In the genomic region with DNA sequence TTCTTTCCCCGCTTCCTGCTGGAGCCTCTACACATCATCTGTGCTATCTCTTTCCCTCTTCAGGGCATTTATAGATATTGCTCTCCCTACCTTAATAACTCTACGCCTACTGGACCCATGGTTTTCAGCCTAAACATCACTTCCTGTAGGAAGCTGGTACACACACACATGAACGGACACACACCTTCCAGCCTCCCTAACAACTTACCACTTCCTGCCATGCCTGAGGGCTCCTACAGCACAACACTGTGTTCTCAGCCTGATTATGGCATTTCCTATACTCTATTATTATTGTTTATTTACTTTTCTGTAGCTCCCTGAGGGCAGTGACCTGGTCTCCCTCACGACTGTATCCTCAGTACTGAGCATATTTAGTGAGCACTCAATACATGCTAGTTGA, we compare ENCODE assay signal across 11 cellular contexts.
DNase-seq lines count a peak whose midpoint lies in the region; ATAC-seq, FAIRE-seq and TF ChIP-seq lines count a peak whose summit lies in the region.
"Had no signal": no experiment of that assay in that cellular context is flagged by ENCODE, and none has a peak within 500 bp of the region (broad histone marks: within the 10 kb centered on the region; RNA-seq: fewer than 3 reads in every experiment).

No MANE protein-coding gene starts in this region.

- in situ Hi-C loops in HepG2 (cut with HindIII; ENCODE audit: extremely low pct_ligation_motif_present, low pct_unique_long_range_greater_than_20kb): no loop called here

- DNase-seq in activated naive CD4-positive, alpha-beta T cell treated with anti-CD3 and anti-CD28 coated beads, Interleukin-2, amount 50 U/mL, for 16 hours: no peak
- peak; percentile 52 for DNase-seq in NCI-H226
- DNase-seq in central memory CD4-positive, alpha-beta T cell: peak; percentile 39
- no peak for DNase-seq in HepG2 (ENCODE audit: low spot score)
- DNase-seq in D721Med (ENCODE audit: insufficient read length, low spot score): no peak
- no peak for DNase-seq in SHP77 (lab: John Stamatoyannopoulos, UW)
- no peak for DNase-seq in NOMO-1 (lab: John Stamatoyannopoulos, UW; ENCODE audit: unreplicated experiment in 2 of 2)
- DNase-seq: NCI-H2029 treated with DMSO at 0.1 percent for 48 hours, tibial artery had no signal

- no peak overlapping the region for H3K27ac ChIP-seq in HepG2 (ENCODE audit: extremely low read length, insufficient read depth, low read length)
- H3K27ac ChIP-seq: parathyroid adenoma, tibial artery had no signal

- intact Hi-C loops in HepG2 (cut with micrococcal nuclease; ENCODE audit: unreplicated experiment): no loop called here

- no peak overlapping the region for H2AFZ ChIP-seq in HepG2 (ENCODE audit: low read length)
- H2AFZ ChIP-seq: parathyroid adenoma had no signal

- no peaks in the 10 kb centered on the region for H3K27me3 ChIP-seq in HepG2 (ENCODE audit: control insufficient read depth in 1 of 2, insufficient read depth in 2 of 2, low read length in 2 of 2)
- H3K27me3 ChIP-seq: tibial artery had no signal

- no peaks in the 10 kb centered on the region for H4K20me1 ChIP-seq in HepG2 (ENCODE audit: insufficient read depth, low read length)

- POLR2A ChIA-PET in HepG2 (lab: Yijun Ruan, JAX): no interaction called here

- no peak for ATAC-seq in HepG2

- WGBS in HepG2 (ENCODE audit: low lambda C conversion rate): 94% methylated on average over 4 of the region's 4 CpGs

- H3K9ac ChIP-seq in HepG2 (ENCODE audit: insufficient read depth, low read depth, low read length): no peak overlapping the region
- H3K9ac ChIP-seq: parathyroid adenoma had no signal

- peaks cover 14% of the 10 kb centered on the region for H3K36me3 Mint-ChIP-seq in activated naive CD4-positive, alpha-beta T cell treated with anti-CD3 and anti-CD28 coated beads, Interleukin-2, amount 50 U/mL, for 24 hours

- H3K9me3 Mint-ChIP-seq in activated naive CD4-positive, alpha-beta T cell treated with anti-CD3 and anti-CD28 coated beads, Interleukin-2, amount 50 U/mL, for 24 hours: no peaks in the 10 kb centered on the region

- TF ChIP-seq CTCF in HepG2 (CRISPR knock-in tag; IDR thresholded peaks at IDR 0.05) (no peak), D721Med (IDR thresholded peaks at IDR 0.05; ENCODE audit: insufficient read depth, missing control alignments) (no peak)

- no peak for TF ChIP-seq POLR2A in HepG2 (IDR thresholded peaks at IDR 0.05; ENCODE audit: insufficient read depth in 1 of 2, low read depth in 2 of 2, low read length in 2 of 2)

- FAIRE-seq in HepG2 (lab: Jason Lieb, UNC): no peak
- FAIRE-seq in D721Med (lab: Jason Lieb, UNC): no peak

- H3K9me3 ChIP-seq in HepG2 (ENCODE audit: low read length): no peaks in the 10 kb centered on the region
- H3K9me3 ChIP-seq: tibial artery had no signal

- no peak overlapping the region for H3K4me3 ChIP-seq in HepG2 (replicated peaks in 1 of 3; ENCODE audit: insufficient read depth in 1 of 3, low read depth in 2 of 3, low read length in 3 of 3)
- H3K4me3 ChIP-seq: tibial artery had no signal

- CTCF ChIA-PET in HepG2 (lab: Yijun Ruan, JAX; ENCODE audit: low intra/inter-chr PET ratio, low total read pairs): no interaction called here

- no peak overlapping the region for H3K4me2 ChIP-seq in HepG2 (ENCODE audit: low read depth, low read length)

- no peaks in the 10 kb centered on the region for H3K79me2 ChIP-seq in HepG2 (ENCODE audit: insufficient read depth, low read length)

- H3K27me3 Mint-ChIP-seq in activated naive CD4-positive, alpha-beta T cell treated with anti-CD3 and anti-CD28 coated beads, Interleukin-2, amount 50 U/mL, for 24 hours: no peaks in the 10 kb centered on the region

- peak overlapping the region; percentile 92 for H3K27ac Mint-ChIP-seq in activated naive CD4-positive, alpha-beta T cell treated with anti-CD3 and anti-CD28 coated beads, Interleukin-2, amount 50 U/mL, for 24 hours

- TF ChIP-seq EP300 in HepG2 (IDR thresholded peaks at IDR 0.05; ENCODE audit: low read depth in 2 of 2, low read length in 2 of 2): no peak
- no peak for TF ChIP-seq EP300 in HepG2 (CRISPR knock-in tag; IDR thresholded peaks at IDR 0.05; ENCODE audit: borderline replicate concordance)

- no peaks in the 10 kb centered on the region; a peak in 1 of 5 replicates for H3K36me3 ChIP-seq in HepG2 (replicated peaks in 1 of 2; ENCODE audit: control insufficient read depth in 1 of 2, insufficient read depth in 2 of 2, low read length in 2 of 2)
- H3K36me3 ChIP-seq: tibial artery had no signal

- no peak for TF ChIP-seq RAD21 in HepG2 (CRISPR knock-in tag; IDR thresholded peaks at IDR 0.05)

- 0 out of 2 replicates have a peak, but pooled peaks cover 5% of the 10 kb centered on the region for H3K4me1 ChIP-seq in HepG2 (ENCODE audit: insufficient read depth, low read length)
- H3K4me1 ChIP-seq: parathyroid adenoma had no signal

- no TSS peak for BruUV-seq in HepG2 (replicated peaks; lab: Mats Ljungman, UMichigan)

- H3K4me3 Mint-ChIP-seq in activated naive CD4-positive, alpha-beta T cell treated with anti-CD3 and anti-CD28 coated beads, Interleukin-2, amount 50 U/mL, for 24 hours: peak overlapping the region; percentile 51

- H3K4me1 Mint-ChIP-seq in activated naive CD4-positive, alpha-beta T cell treated with anti-CD3 and anti-CD28 coated beads, Interleukin-2, amount 50 U/mL, for 24 hours: peaks cover 74% of the 10 kb centered on the region

TF ChIP-seq in HepG2, 621 proteins besides CTCF, POLR2A, EP300 and RAD21:
- TF ChIP-seq CCDC6 (CRISPR knock-in tag; IDR thresholded peaks at IDR 0.05): no peak
- no peak for TF ChIP-seq MAX (IDR thresholded peaks at IDR 0.05)
- no peak for TF ChIP-seq SRSF1 (optimal IDR thresholded peaks at IDR 0.05; ENCODE audit: low read depth, low read length)
- TF ChIP-seq HNRNPLL (IDR thresholded peaks at IDR 0.05; ENCODE audit: low read depth, low read length, poor library complexity, severe bottlenecking): no peak
- no peak for TF ChIP-seq SRY (CRISPR knock-in tag; IDR thresholded peaks at IDR 0.05)
- no peak for TF ChIP-seq ZNF879 (CRISPR knock-in tag; IDR thresholded peaks at IDR 0.05)
- TF ChIP-seq KAT8 (CRISPR knock-in tag; IDR thresholded peaks at IDR 0.05): no peak
- TF ChIP-seq ZNF709 (CRISPR knock-in tag; IDR thresholded peaks at IDR 0.05): no peak
- TF ChIP-seq ZNF414 (CRISPR knock-in tag; IDR thresholded peaks at IDR 0.05): no peak
- TF ChIP-seq RFXANK (CRISPR knock-in tag; IDR thresholded peaks at IDR 0.05): no peak
- TF ChIP-seq, protein P1, sequence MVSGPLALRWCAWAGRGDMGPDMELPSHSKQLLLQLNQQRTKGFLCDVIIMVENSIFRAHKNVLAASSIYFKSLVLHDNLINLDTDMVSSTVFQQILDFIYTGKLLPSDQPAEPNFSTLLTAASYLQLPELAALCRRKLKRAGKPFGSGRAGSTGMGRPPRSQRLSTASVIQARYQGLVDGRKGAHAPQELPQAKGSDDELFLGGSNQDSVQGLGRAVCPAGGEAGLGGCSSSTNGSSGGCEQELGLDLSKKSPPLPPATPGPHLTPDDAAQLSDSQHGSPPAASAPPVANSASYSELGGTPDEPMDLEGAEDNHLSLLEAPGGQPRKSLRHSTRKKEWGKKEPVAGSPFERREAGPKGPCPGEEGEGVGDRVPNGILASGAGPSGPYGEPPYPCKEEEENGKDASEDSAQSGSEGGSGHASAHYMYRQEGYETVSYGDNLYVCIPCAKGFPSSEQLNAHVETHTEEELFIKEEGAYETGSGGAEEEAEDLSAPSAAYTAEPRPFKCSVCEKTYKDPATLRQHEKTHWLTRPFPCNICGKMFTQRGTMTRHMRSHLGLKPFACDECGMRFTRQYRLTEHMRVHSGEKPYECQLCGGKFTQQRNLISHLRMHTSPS (CRISPR knock-in tag; IDR thresholded peaks at IDR 0.05; ENCODE audit: low read depth): no peak
- TF ChIP-seq POGZ (CRISPR knock-in tag; IDR thresholded peaks at IDR 0.05): no peak

Comparison
In these comparisons a context has a peak if more than half of its experiments do, and no peak if none do; other contexts are left out.
1. DNase-seq: peak in NCI-H226 (single experiment) and central memory CD4-positive, alpha-beta T cell (single experiment); none in activated naive CD4-positive, alpha-beta T cell treated with anti-CD3 and anti-CD28 coated beads, Interleukin-2, amount 50 U/mL, for 16 hours (single experiment), HepG2 (single experiment), D721Med (single experiment), SHP77 (0 of 2) and NOMO-1 (0 of 2).